In the genomic region with DNA sequence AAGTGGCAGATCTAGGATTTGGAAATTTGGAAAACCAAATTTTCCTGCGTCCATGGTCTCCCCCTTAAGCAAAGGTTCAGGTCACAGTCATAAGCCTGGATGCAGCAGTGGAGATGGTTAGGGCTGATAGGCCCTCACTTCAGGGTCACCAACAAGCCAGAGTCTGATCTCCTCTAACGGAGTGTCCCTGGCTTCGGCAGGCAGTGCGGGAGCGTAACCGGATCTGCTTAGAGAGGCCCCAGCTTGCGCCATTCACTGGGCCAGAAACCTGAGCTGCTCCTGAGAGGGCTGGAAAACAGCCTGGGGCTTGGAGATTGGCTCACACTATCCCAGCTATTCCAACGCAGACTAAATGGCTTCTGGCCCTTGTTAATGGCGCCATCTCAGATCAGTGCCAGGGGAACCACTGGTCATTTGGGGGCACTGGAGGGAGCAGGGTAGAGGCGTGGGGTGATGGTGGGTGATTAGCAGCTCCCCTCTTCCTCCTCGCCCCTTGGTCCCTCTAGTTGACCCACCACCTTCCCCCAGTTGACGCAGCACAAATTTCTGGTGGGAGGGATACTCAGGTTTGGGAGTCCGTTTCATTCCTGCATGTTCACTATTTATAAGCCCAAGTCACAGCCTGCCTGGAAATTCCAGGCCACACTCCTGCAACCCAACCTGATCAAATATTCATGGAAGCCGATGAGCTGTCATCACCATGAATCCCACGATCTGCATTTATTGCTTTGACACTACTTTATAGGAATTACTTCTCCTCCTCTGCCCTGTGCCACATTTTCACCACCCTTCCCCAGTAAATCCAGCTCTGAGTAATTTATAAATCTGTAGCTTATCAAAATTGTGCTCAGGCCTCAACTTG, we compare ENCODE assay signal across 12 cellular contexts.
DNase-seq lines count a peak whose midpoint lies in the region; ATAC-seq and TF ChIP-seq lines count a peak whose summit lies in the region.
"Had no signal": no experiment of that assay in that cellular context is flagged by ENCODE, and none has a peak within 500 bp of the region (broad histone marks: within the 10 kb centered on the region; RNA-seq: fewer than 3 reads in every experiment).

No MANE protein-coding gene starts in this region.

- DNase-seq in AG04449 (ENCODE audit: low read depth, low spot score) (peak; percentile 9), NCI-H2029 (lab: John Stamatoyannopoulos, UW) (peak; percentile 91), cerebellum (ENCODE audit: low spot score) (peak; percentile 74), left kidney (ENCODE audit: low read depth, low spot score) (peak; percentile 96), natural killer cell (no peak)
- no peak for DNase-seq in activated CD4-positive, alpha-beta T cell treated with anti-CD3 and anti-CD28 coated beads for 36 hours
- DNase-seq: left colon; NCI-H1694 treated with DMSO at 0.1 percent for 48 hours; stimulated activated CD4-positive, alpha-beta T cell treated with anti-CD3 and anti-CD28 coated beads, Interleukin-12 subunit alpha, Interleukin-12 subunit beta, amount 100 ng/mL, for 4 hours; stimulated activated naive CD8-positive, alpha-beta T cell treated with anti-CD3 and anti-CD28 coated beads, Interleukin-15, amount 100 ng/mL, for 72 hours had no signal

- POLR2A ChIA-PET in AG04449 (lab: Yijun Ruan, JAX), result no interaction called here
- POLR2A ChIA-PET in activated CD4-positive, alpha-beta T cell treated with anti-CD3 and anti-CD28 coated beads for 36 hours (lab: Charles Lee), result interaction anchor here (0.6 kb wide), 1 partner anchor 102 kb away, joined by 4 read pairs; no protein-coding TSS in a partner anchor

- TF ChIP-seq CTCF in AG04449 (IDR thresholded peaks at IDR 0.05; ENCODE audit: insufficient read depth, low read length, missing control alignments), result no peak
- TF ChIP-seq CTCF in natural killer cell (IDR thresholded peaks at IDR 0.05), result no peak

- no peaks in the 10 kb centered on the region for H3K27me3 Mint-ChIP-seq in activated CD4-positive, alpha-beta T cell treated with anti-CD3 and anti-CD28 coated beads for 36 hours
- peaks cover 10% of the 10 kb centered on the region in 2 donors for H3K27me3 Mint-ChIP-seq in natural killer cell (ENCODE audit: low read depth in 2 of 2)

- H3K4me3 Mint-ChIP-seq in activated CD4-positive, alpha-beta T cell treated with anti-CD3 and anti-CD28 coated beads for 36 hours, result no peak overlapping the region
- H3K4me3 Mint-ChIP-seq in natural killer cell, result no peak overlapping the region
- H3K4me3 Mint-ChIP-seq: stimulated activated naive CD8-positive, alpha-beta T cell treated with anti-CD3 and anti-CD28 coated beads, Interleukin-15, amount 100 ng/mL, for 72 hours had no signal

- H3K4me3 ChIP-seq in AG04449 (ENCODE audit: low read depth, low read length), result no peak overlapping the region

- ATAC-seq in activated CD4-positive, alpha-beta T cell treated with anti-CD3 and anti-CD28 coated beads for 36 hours, result no peak
- ATAC-seq in GM21529 (IDR thresholded peaks at IDR 0.05; ENCODE audit: unreplicated experiment), result no peak
- no peak for ATAC-seq in natural killer cell
- no peak for ATAC-seq in HG02623 (IDR thresholded peaks at IDR 0.05; ENCODE audit: unreplicated experiment)
- ATAC-seq: left colon; stimulated activated naive CD8-positive, alpha-beta T cell treated with anti-CD3 and anti-CD28 coated beads, Interleukin-15, amount 100 ng/mL, for 72 hours had no signal

- no peaks in the 10 kb centered on the region for H3K4me1 Mint-ChIP-seq in activated CD4-positive, alpha-beta T cell treated with anti-CD3 and anti-CD28 coated beads for 36 hours
- no peaks in the 10 kb centered on the region for H3K4me1 Mint-ChIP-seq in natural killer cell
- H3K4me1 Mint-ChIP-seq: stimulated activated naive CD8-positive, alpha-beta T cell treated with anti-CD3 and anti-CD28 coated beads, Interleukin-15, amount 100 ng/mL, for 72 hours had no signal

- no peaks in the 10 kb centered on the region for H3K36me3 Mint-ChIP-seq in activated CD4-positive, alpha-beta T cell treated with anti-CD3 and anti-CD28 coated beads for 36 hours (ENCODE audit: low read depth)
- no peaks in the 10 kb centered on the region for H3K36me3 Mint-ChIP-seq in natural killer cell

- CTCF ChIA-PET in AG04449 (lab: Yijun Ruan, JAX), result interaction anchor here (1.4 to 1.5 kb wide), 2 partner anchors 11 to 220 kb away, joined by 3 to 4 read pairs; no protein-coding TSS in a partner anchor
- CTCF ChIA-PET in activated CD4-positive, alpha-beta T cell treated with anti-CD3 and anti-CD28 coated beads for 36 hours (lab: Charles Lee), result no interaction called here

- H3K9me3 Mint-ChIP-seq in activated CD4-positive, alpha-beta T cell treated with anti-CD3 and anti-CD28 coated beads for 36 hours (ENCODE audit: low read depth), result no peaks in the 10 kb centered on the region
- no peaks in the 10 kb centered on the region for H3K9me3 Mint-ChIP-seq in natural killer cell
- H3K9me3 Mint-ChIP-seq: stimulated activated naive CD8-positive, alpha-beta T cell treated with anti-CD3 and anti-CD28 coated beads, Interleukin-15, amount 100 ng/mL, for 72 hours had no signal

- H3K27ac Mint-ChIP-seq in activated CD4-positive, alpha-beta T cell treated with anti-CD3 and anti-CD28 coated beads for 36 hours, result no peak overlapping the region
- H3K27ac Mint-ChIP-seq in natural killer cell, result no peak overlapping the region
- H3K27ac Mint-ChIP-seq: stimulated activated naive CD8-positive, alpha-beta T cell treated with anti-CD3 and anti-CD28 coated beads, Interleukin-15, amount 100 ng/mL, for 72 hours had no signal

- intact Hi-C loops in activated CD4-positive, alpha-beta T cell treated with anti-CD3 and anti-CD28 coated beads for 36 hours (cut with DNase I, micrococcal nuclease), result no loop called here
- intact Hi-C loops in natural killer cell (cut with micrococcal nuclease), result no loop called here

Comparison
In these comparisons a context has a peak if more than half of its experiments do, and no peak if none do; other contexts are left out.
1. DNase-seq: peak in AG04449 (single experiment), NCI-H2029 (single experiment), cerebellum (single experiment) and left kidney (single experiment); none in activated CD4-positive, alpha-beta T cell treated with anti-CD3 and anti-CD28 coated beads for 36 hours (single experiment) and natural killer cell (single experiment).